ENCODE assay signal across 1 cellular context in genomic region chr2:28314968-28315367, GRCh38.
TF ChIP-seq lines count a peak whose summit lies in the region.

No MANE protein-coding gene starts in this region.

TF ChIP-seq in HepG2, 621 proteins besides CTCF, POLR2A, EP300 and RAD21 (continued from another document):
- TF ChIP-seq PATZ1 (CRISPR knock-in tag; IDR thresholded peaks at IDR 0.05) (no peak), HNRNPK (IDR thresholded peaks at IDR 0.05; ENCODE audit: low read depth, low read length, poor library complexity, severe bottlenecking) (peak; percentile 34), FOXP1 (IDR thresholded peaks at IDR 0.05) (no peak), FOXP1 (CRISPR knock-in tag; IDR thresholded peaks at IDR 0.05) (no peak), TGIF2 (CRISPR knock-in tag; IDR thresholded peaks at IDR 0.05) (no peak), SAP130 (CRISPR knock-in tag; IDR thresholded peaks at IDR 0.05; ENCODE audit: low read depth) (no peak), RBAK (CRISPR knock-in tag; IDR thresholded peaks at IDR 0.05) (no peak), ZNF451 (CRISPR knock-in tag; IDR thresholded peaks at IDR 0.05) (no peak), POLR2AphosphoS2 (IDR thresholded peaks at IDR 0.05; ENCODE audit: low read depth, low read length) (no peak), KLF6 (CRISPR knock-in tag; IDR thresholded peaks at IDR 0.05) (no peak), YEATS2 (CRISPR knock-in tag; IDR thresholded peaks at IDR 0.05; ENCODE audit: borderline replicate concordance) (no peak), PCBP2 (optimal IDR thresholded peaks at IDR 0.05; ENCODE audit: low read depth, low read length, poor library complexity, severe bottlenecking) (peak; percentile 96), POGZ (CRISPR knock-in tag; IDR thresholded peaks at IDR 0.05) (no peak), IKZF4 (CRISPR knock-in tag; IDR thresholded peaks at IDR 0.05; ENCODE audit: borderline replicate concordance, low read depth, not compliant biosample characterization) (no peak)
TF ChIP-seq in HepG2: peak in this region for 2.
